In genomic region chr9:97527626-97528528, GRCh38 we compare ENCODE assay signal across 2 cellular contexts.
TF ChIP-seq lines count a peak whose summit lies in the region.

No MANE protein-coding gene starts in this region.

TF ChIP-seq in GM12878, 131 proteins besides CTCF, POLR2A, EP300 and RAD21 (continues in another document):
- TF ChIP-seq BHLHE40 (IDR thresholded peaks at IDR 0.05; ENCODE audit: borderline replicate concordance in 1 of 2, low read depth in 2 of 2, low read length in 1 of 2) (0 out of 4 replicates have a peak, but pooled peaks of 1 of the 2 experiments have one; percentile 8), IRF5 (IDR thresholded peaks at IDR 0.05; ENCODE audit: borderline replicate concordance) (no peak), IKZF1 (conservative IDR thresholded peaks at IDR 0.05) (peak; percentile 51; the same call in 1 of the 2 replicates), YY1 (IDR thresholded peaks at IDR 0.05; ENCODE audit: low read depth, low read length) (0 out of 2 replicates have a peak, but pooled peaks have one; percentile 18), PAX5 (IDR thresholded peaks at IDR 0.05; ENCODE audit: borderline replicate concordance, low read depth, low read length) (no peak), MEF2B (IDR thresholded peaks at IDR 0.05; ENCODE audit: partially characterized antibody, poor library complexity, severe bottlenecking) (peak; percentile 37), MEF2A (IDR thresholded peaks at IDR 0.05; ENCODE audit: insufficient read depth, low read depth, low read length) (0 out of 2 replicates have a peak, but pooled peaks have one; percentile 7), NFIC (IDR thresholded peaks at IDR 0.05; ENCODE audit: low read depth, low read length) (no peak), CBX3 (IDR thresholded peaks at IDR 0.05; ENCODE audit: borderline replicate concordance, low read depth) (no peak), POLR2AphosphoS5 (IDR thresholded peaks at IDR 0.05; ENCODE audit: low read length) (no peak), NR2F1 (conservative IDR thresholded peaks at IDR 0.05) (no peak), SMC3 (IDR thresholded peaks at IDR 0.05; ENCODE audit: borderline replicate concordance, low read length) (peak; percentile 8; the same call in 1 of the 2 replicates), CUX1 (IDR thresholded peaks at IDR 0.05; ENCODE audit: insufficient replicate concordance, low read depth, low read length) (peak; percentile 63), E2F4 (IDR thresholded peaks at IDR 0.05; ENCODE audit: low read depth, low read length) (no peak), SPI1 (IDR thresholded peaks at IDR 0.05; ENCODE audit: borderline replicate concordance, insufficient read depth, low read depth, low read length) (peak; percentile 32; the same call in 1 of the 2 replicates), MTA2 (IDR thresholded peaks at IDR 0.05; ENCODE audit: low read depth) (peak; percentile 81), MLLT1 (IDR thresholded peaks at IDR 0.05) (no peak), MTA3 (IDR thresholded peaks at IDR 0.05; ENCODE audit: borderline replicate concordance, low read length) (peak; percentile 68; the same call in 1 of the 2 replicates), SREBF1 (IDR thresholded peaks at IDR 0.05; ENCODE audit: low read length) (no peak), CHD1 (IDR thresholded peaks at IDR 0.05; ENCODE audit: low read depth, low read length) (no peak), IKZF2 (IDR thresholded peaks at IDR 0.05) (peak; percentile 64 to 67; a peak in 3 of 4 replicates), TBL1XR1 (IDR thresholded peaks at IDR 0.05; ENCODE audit: low read depth, low read length) (0 out of 2 replicates have a peak, but pooled peaks have one; percentile 25)

TF ChIP-seq in SK-N-SH, 30 proteins besides CTCF, POLR2A, EP300 and RAD21:
- TF ChIP-seq USF1 (IDR thresholded peaks at IDR 0.05; ENCODE audit: borderline replicate concordance, low read depth) (no peak), NRF1 (IDR thresholded peaks at IDR 0.05; ENCODE audit: low read depth, low read length) (no peak), MEF2A (IDR thresholded peaks at IDR 0.05; ENCODE audit: borderline replicate concordance, low read depth) (no peak), ELF1 (IDR thresholded peaks at IDR 0.05) (no peak)
